8 cellular contexts compared by ENCODE assay signal in the genomic region with DNA sequence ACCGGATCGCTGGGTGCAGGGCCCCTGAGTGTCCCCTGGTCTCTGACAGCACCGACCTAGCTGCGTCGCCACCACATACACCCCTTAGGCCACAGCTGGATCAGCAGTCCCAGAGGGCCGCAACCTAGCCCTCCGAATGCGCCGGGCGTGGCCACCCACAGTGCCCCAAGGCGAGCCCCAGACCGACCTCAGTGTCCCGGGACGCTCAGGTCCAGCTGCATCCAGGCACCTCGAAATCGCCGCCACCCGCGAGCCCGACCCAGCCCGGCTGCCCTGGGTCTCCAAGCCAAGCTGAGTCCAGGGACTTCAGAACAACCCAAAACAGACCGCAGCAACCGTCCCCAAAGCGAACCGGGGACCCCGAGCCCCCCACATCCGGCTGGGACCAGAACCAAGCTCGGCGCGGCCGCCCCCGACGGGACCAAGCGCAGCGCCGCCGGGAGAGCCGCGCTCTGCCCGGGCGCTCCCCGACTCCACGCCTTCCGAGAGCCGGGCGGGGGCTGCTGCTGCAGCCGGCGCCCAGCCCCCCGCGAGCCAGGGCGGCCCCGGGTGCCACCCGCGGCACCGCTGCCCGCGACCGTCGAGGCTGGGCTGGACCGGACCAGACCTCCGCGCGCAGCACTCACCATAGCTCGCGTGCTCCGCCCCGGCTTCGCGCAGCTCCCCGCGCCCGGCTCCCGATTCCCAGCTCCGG. TPM values are rescaled to one million over a fixed set of nuclear protein-coding genes. Genes with fewer than 3 reads are reported as not detected.
DNase-seq lines count a peak whose midpoint lies in the region; ATAC-seq and FAIRE-seq lines count a peak whose summit lies in the region.

No MANE protein-coding gene starts in this region.

- H3K27ac ChIP-seq in adipose tissue (ENCODE audit: low read depth, low read length), result peak overlapping the region; percentile 28
- H3K27ac ChIP-seq in temporal lobe (ENCODE audit: low read depth, low read length), result peak overlapping the region; percentile 67

- DNase-seq in Right ventricle myocardium inferior (ENCODE audit: missing footprints), result no peak
- no peak for DNase-seq in cardiac septum (ENCODE audit: low spot score)
- DNase-seq in left colon, result peak; percentile 45 to 61
- DNase-seq in RCC 7860 (ENCODE audit: low spot score), result no peak
- DNase-seq in central memory CD4-positive, alpha-beta T cell, result no peak

- FAIRE-seq in RCC 7860 (lab: Jason Lieb, UNC), result no peak

- intact Hi-C loops in Right ventricle myocardium inferior (cut with DNase I) (loop anchor here (2.0 kb wide), 1 partner anchor 84 kb away; no protein-coding TSS in a partner anchor), cardiac septum (cut with DNase I) (loop anchor here (2.0 kb wide), 1 partner anchor 82 kb away; no protein-coding TSS in a partner anchor), left colon (cut with DNase I, micrococcal nuclease) (loop anchor here in 1 of 2 donors (5.0 kb wide), 1 partner anchor 93 kb away; no protein-coding TSS in a partner anchor)

- ATAC-seq in Right ventricle myocardium inferior (peak; percentile 7), HG03439 (IDR thresholded peaks at IDR 0.05; ENCODE audit: unreplicated experiment) (peak; percentile 10), left colon (peak; percentile 35)

- WGBS in adipose tissue, 3 donors, result 1 to 5% (median 3%) methylated on average over 65 to 74 of the region's 74 CpGs

RNA-seq across cellular contexts. Expression of gene ECE1, which starts 54.6 kb away (rescaled TPM):
- total RNA-seq in Right ventricle myocardium inferior (49.3 TPM), cardiac septum (55.8 TPM), left colon (100 to 1,000 TPM; 110 to 165 TPM), temporal lobe (9.8 TPM)
- 100 to 1,000 TPM in 1 of 3 donors, 10 to 100 TPM in 2; 63.8 to 110 (median 65.3) TPM for polyA plus RNA-seq in adipose tissue

Comparison
In these comparisons a context has a peak if more than half of its experiments do, and no peak if none do; other contexts are left out.
1. DNase-seq: peak in left colon (2 of 2); none in Right ventricle myocardium inferior (single experiment), cardiac septum (single experiment), RCC 7860 (single experiment) and central memory CD4-positive, alpha-beta T cell (single experiment).
2. Peak in every context shown above with its lines, with median percentiles within 50 percentile points of each other: ATAC-seq.